ENCODE assay signal across 8 cellular contexts in genomic region chr7:48875300-48875916, GRCh38. TPM values are rescaled to one million over a fixed set of nuclear protein-coding genes. Genes with fewer than 3 reads are reported as not detected.
A peak's percentile ranks its signal among the peaks of the same experiment; 100 is the strongest.
DNase-seq lines count a peak whose midpoint lies in the region; ATAC-seq, FAIRE-seq and TF ChIP-seq lines count a peak whose summit lies in the region.

No MANE protein-coding gene starts in this region.

- FAIRE-seq in A549 (lab: Jason Lieb, UNC) = no peak

- H3K4me3 ChIP-seq in A549 (no peak overlapping the region), H7 (ENCODE audit: insufficient read depth, low read depth, low read length) (no peak overlapping the region), heart right ventricle (no peak overlapping the region)

- H3K27me3 ChIP-seq in H7 (ENCODE audit: control insufficient read depth, insufficient read depth, low read length) (no peaks in the 10 kb centered on the region), heart right ventricle (no peaks in the 10 kb centered on the region)

- TF ChIP-seq EP300 in A549 (IDR thresholded peaks at IDR 0.05) = no peak

- no peaks in the 10 kb centered on the region for H3K36me3 ChIP-seq in H7 (replicated peaks; ENCODE audit: control insufficient read depth, insufficient read depth, low read length)
- H3K36me3 ChIP-seq in heart right ventricle = no peaks in the 10 kb centered on the region

- intact Hi-C loops in heart right ventricle (cut with DNase I) (loop anchor here (2.0 to 10.0 kb wide), 6 partner anchors 451 to 581 kb away; no protein-coding TSS in a partner anchor), sciatic nerve (cut with DNase I) (no loop called here)

- WGBS in A549 (ENCODE audit: missing lambda C conversion rate) = 14% methylated on average over 12 of the region's 12 CpGs
- WGBS in heart right ventricle, 2 donors = 33 to 35% methylated on average over 12 of the region's 12 CpGs

- TF ChIP-seq RAD21 in A549 (conservative IDR thresholded peaks at IDR 0.05 in 1 of 2, IDR thresholded peaks at IDR 0.05 in 1 of 2) = peak; percentile 59 to 64

- H3K4me1 ChIP-seq in A549 = no peaks in the 10 kb centered on the region
- no peaks in the 10 kb centered on the region for H3K4me1 ChIP-seq in heart right ventricle

- TF ChIP-seq CTCF in A549 (IDR thresholded peaks at IDR 0.05) (peak; percentile 47), heart right ventricle (IDR thresholded peaks at IDR 0.05) (peak; percentile 10 to 73 (median 52))

- peak; percentile 92 to 98 for ATAC-seq in A549
- ATAC-seq in heart right ventricle = peak in 5 of 8 donors; percentile 64 to 92 (median 67)
- ATAC-seq in sciatic nerve = peak; percentile 74
- no peak for ATAC-seq in GM19395 (IDR thresholded peaks at IDR 0.05; ENCODE audit: unreplicated experiment)

- no peak for TF ChIP-seq POLR2A in A549 (IDR thresholded peaks at IDR 0.05; ENCODE audit: low read length)

- CTCF ChIA-PET in A549 (lab: Yijun Ruan, JAX) = interaction anchor here (0.9 to 1.3 kb wide), 7 partner anchors 9 to 576 kb away, joined by 3 to 5 read pairs (median 4); no protein-coding TSS in a partner anchor

- DNase-seq in A549 (ENCODE audit: low read depth in 1 of 2, low spot score in 1 of 2) = peak in 1 of 2 experiments; percentile 48
- DNase-seq in H7 = peak; percentile 9
- peak; percentile 33 for DNase-seq in RPMI7951 (ENCODE audit: low read depth)
- DNase-seq in heart right ventricle = peak; percentile 31 to 37
- DNase-seq in sciatic nerve (ENCODE audit: low spot score) = peak; percentile 68
- no peak for DNase-seq in NCI-H2171 treated with DMSO at 0.1 percent for 48 hours (lab: John Stamatoyannopoulos, UW)
- DNase-seq in hepatic stellate cell (ENCODE audit: low spot score) = no peak

- no peak overlapping the region for H3K4me2 ChIP-seq in A549

- H3K9me3 ChIP-seq in A549 = no peaks in the 10 kb centered on the region
- no peaks in the 10 kb centered on the region for H3K9me3 ChIP-seq in heart right ventricle

- H3K27ac ChIP-seq in A549 (no peak overlapping the region), heart right ventricle (no peak overlapping the region)

- POLR2A ChIA-PET in A549 (lab: Yijun Ruan, JAX) = no interaction called here

TF ChIP-seq in A549, 52 proteins besides CTCF, POLR2A, EP300 and RAD21:
- TF ChIP-seq SMC3 (IDR thresholded peaks at IDR 0.05) = peak; percentile 46; the same call in 2 of the 3 replicates
- TF ChIP-seq, protein P1, sequence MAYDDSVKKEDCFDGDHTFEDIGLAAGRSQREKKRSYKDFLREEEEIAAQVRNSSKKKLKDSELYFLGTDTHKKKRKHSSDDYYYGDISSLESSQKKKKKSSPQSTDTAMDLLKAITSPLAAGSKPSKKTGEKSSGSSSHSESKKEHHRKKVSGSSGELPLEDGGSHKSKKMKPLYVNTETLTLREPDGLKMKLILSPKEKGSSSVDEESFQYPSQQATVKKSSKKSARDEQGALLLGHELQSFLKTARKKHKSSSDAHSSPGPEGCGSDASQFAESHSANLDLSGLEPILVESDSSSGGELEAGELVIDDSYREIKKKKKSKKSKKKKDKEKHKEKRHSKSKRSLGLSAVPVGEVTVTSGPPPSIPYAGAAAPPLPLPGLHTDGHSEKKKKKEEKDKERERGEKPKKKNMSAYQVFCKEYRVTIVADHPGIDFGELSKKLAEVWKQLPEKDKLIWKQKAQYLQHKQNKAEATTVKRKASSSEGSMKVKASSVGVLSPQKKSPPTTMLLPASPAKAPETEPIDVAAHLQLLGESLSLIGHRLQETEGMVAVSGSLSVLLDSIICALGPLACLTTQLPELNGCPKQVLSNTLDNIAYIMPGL (CRISPR knock-in tag; IDR thresholded peaks at IDR 0.05; ENCODE audit: borderline replicate concordance) = no peak
- TF ChIP-seq JUN (IDR thresholded peaks at IDR 0.05) = no peak
- TF ChIP-seq ELK1 (IDR thresholded peaks at IDR 0.05; ENCODE audit: low read depth, low read length) = no peak
- TF ChIP-seq, protein P2, sequence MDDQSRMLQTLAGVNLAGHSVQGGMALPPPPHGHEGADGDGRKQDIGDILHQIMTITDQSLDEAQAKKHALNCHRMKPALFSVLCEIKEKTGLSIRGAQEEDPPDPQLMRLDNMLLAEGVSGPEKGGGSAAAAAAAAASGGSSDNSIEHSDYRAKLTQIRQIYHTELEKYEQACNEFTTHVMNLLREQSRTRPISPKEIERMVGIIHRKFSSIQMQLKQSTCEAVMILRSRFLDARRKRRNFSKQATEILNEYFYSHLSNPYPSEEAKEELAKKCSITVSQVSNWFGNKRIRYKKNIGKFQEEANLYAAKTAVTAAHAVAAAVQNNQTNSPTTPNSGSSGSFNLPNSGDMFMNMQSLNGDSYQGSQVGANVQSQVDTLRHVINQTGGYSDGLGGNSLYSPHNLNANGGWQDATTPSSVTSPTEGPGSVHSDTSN (IDR thresholded peaks at IDR 0.05) = no peak
- no peak for TF ChIP-seq ZNF302 (CRISPR knock-in tag; IDR thresholded peaks at IDR 0.05)

RNA-seq across cellular contexts. Expression of gene CDC14C, which starts 48.9 kb away (rescaled TPM):
- polyA plus RNA-seq in A549 (2011; rRNA removed) (0.06 and 0.09 TPM in 2 replicates), A549 (2017; fragmentation: RNase III; extraction: RNeasy Plus Mini Kit Qiagen cat#74134 plus additional on column Dnase treatment) (0.05 to 0.06 TPM in 2 of 3 replicates, not detected in the other), heart right ventricle (not detected)
- not detected in 2 replicates for polyA plus RNA-seq in A549 (2012; cell fraction: cytosol; rRNA removed)
- polyA plus RNA-seq in A549 (2012; cell fraction: nucleus; rRNA removed) = not detected in 2 replicates
- polyA minus RNA-seq in A549 (2011; rRNA and poly(A)+ RNA removed) = not detected in 2 replicates
- total RNA-seq in H7 (2014; rRNA removed; shearing (Covaris generic)) = 0.07 TPM in 1 of 2 replicates, not detected in the other
- total RNA-seq in RPMI7951 (2014; rRNA removed; shearing (Covaris generic)) = not detected in 2 replicates
- total RNA-seq in heart right ventricle (not detected), sciatic nerve (0.18 TPM)

Comparison
In these comparisons a context has a peak if more than half of its experiments do, and no peak if none do; other contexts are left out.
1. DNase-seq: peak in H7 (single experiment), RPMI7951 (single experiment), heart right ventricle (2 of 2) and sciatic nerve (single experiment); none in NCI-H2171 treated with DMSO at 0.1 percent for 48 hours (single experiment) and hepatic stellate cell (single experiment).